In the genomic region with DNA sequence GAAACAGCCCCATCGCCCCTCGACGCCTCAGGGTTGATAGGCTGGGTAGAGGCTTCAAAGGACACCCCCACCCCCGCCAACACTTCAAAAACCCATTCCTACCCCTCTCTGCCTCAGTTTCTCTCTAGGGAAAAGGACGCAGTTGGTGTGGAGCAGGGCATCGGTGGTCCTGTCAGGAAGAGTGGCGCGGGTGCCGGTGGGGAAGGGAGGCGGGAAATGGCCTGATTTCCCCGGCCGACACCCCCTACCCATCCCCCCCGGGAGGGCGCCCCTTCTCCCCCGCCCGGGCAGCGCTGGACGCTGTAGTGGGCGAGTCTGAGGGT, we compare ENCODE assay signal across 8 cellular contexts. TPM values are rescaled to one million over a fixed set of nuclear protein-coding genes. Genes with fewer than 3 reads are reported as not detected.
DNase-seq lines count a peak whose midpoint lies in the region; ATAC-seq, FAIRE-seq and TF ChIP-seq lines count a peak whose summit lies in the region.

No MANE protein-coding gene starts in this region.

- H3K4me3 ChIP-seq in BJ (ENCODE audit: low read depth, low read length): peak overlapping the region; percentile 87
- H3K4me3 ChIP-seq in HFF-Myc (replicated peaks; ENCODE audit: low read depth, low read length): peak overlapping the region; percentile 75
- H3K4me3 ChIP-seq in tibial nerve: peak overlapping the region; percentile 51 to 83 (median 66)

- peaks cover 16% of the 10 kb centered on the region for H3K4me1 Mint-ChIP-seq in activated T-helper 2 cell treated with anti-CD3 and anti-CD28 coated beads, Interferon-gamma antibody, Interleukin-2, Interleukin-4, amounts not matched to agents 10 μg/mL and 5 μg/mL and 100 μg/mL, durations not matched to agents 14 hours and 24 hours and 36 hours (ENCODE audit: low read depth)

- DNase-seq in BJ (ENCODE audit: low read depth): no peak
- DNase-seq in HFF-Myc (ENCODE audit: extremely low read depth, low read depth): no peak
- DNase-seq in activated T-helper 2 cell treated with anti-CD3 and anti-CD28 coated beads, Interferon-gamma antibody, Interleukin-2, Interleukin-4, amounts not matched to agents 10 μg/mL and 5 μg/mL and 100 μg/mL, durations not matched to agents 14 hours and 24 hours and 36 hours (ENCODE audit: low spot score): no peak
- DNase-seq in tibial nerve (ENCODE audit: low spot score in 2 of 2): no peak
- DNase-seq in GM12891 (ENCODE audit: insufficient read length, low spot score): no peak
- no peak for DNase-seq in stimulated activated CD4-positive, alpha-beta T cell treated with anti-CD3 and anti-CD28 coated beads, Interleukin-2, amount 100 ng/mL, for 48 hours

- FAIRE-seq in GM12891 (lab: Jason Lieb, UNC): no peak

- peak overlapping the region; percentile 92 for H3K4me3 Mint-ChIP-seq in activated T-helper 2 cell treated with anti-CD3 and anti-CD28 coated beads, Interferon-gamma antibody, Interleukin-2, Interleukin-4, amounts not matched to agents 10 μg/mL and 5 μg/mL and 100 μg/mL, durations not matched to agents 14 hours and 24 hours and 36 hours (ENCODE audit: low read depth)

- H3K27me3 ChIP-seq in BJ (ENCODE audit: control insufficient read depth, insufficient read depth, low read length) (no peaks in the 10 kb centered on the region), layer of hippocampus (ENCODE audit: control insufficient read depth, insufficient read depth, low read length) (no peaks in the 10 kb centered on the region), tibial nerve (no peaks in the 10 kb centered on the region)

- peaks cover 7% of the 10 kb centered on the region for H3K36me3 ChIP-seq in BJ (ENCODE audit: control insufficient read depth, insufficient read depth, low read length)
- H3K36me3 ChIP-seq in tibial nerve: peaks cover 0 to 21% (median 0%) of the 10 kb centered on the region in 3 donors

- CTCF ChIA-PET in BJ (lab: Yijun Ruan, JAX): interaction anchor here (0.6 to 2.8 kb wide), 5 partner anchors 9 to 182 kb away, joined by 3 to 24 read pairs (median 4); no protein-coding TSS in a partner anchor

- H3K27ac Mint-ChIP-seq in activated T-helper 2 cell treated with anti-CD3 and anti-CD28 coated beads, Interferon-gamma antibody, Interleukin-2, Interleukin-4, amounts not matched to agents 10 μg/mL and 5 μg/mL and 100 μg/mL, durations not matched to agents 14 hours and 24 hours and 36 hours: no peak overlapping the region

- no peak for ATAC-seq in HG02981 (IDR thresholded peaks at IDR 0.05; ENCODE audit: unreplicated experiment)

- no peaks in the 10 kb centered on the region for H3K9me3 Mint-ChIP-seq in activated T-helper 2 cell treated with anti-CD3 and anti-CD28 coated beads, Interferon-gamma antibody, Interleukin-2, Interleukin-4, amounts not matched to agents 10 μg/mL and 5 μg/mL and 100 μg/mL, durations not matched to agents 14 hours and 24 hours and 36 hours

- 0% methylated on average over 15 to 19 of the region's 19 CpGs for WGBS in tibial nerve, 2 donors

- TF ChIP-seq EP300 in tibial nerve (IDR thresholded peaks at IDR 0.05): no peak

- H3K27ac ChIP-seq in layer of hippocampus (ENCODE audit: low read depth, low read length) (peak overlapping the region; percentile 88), tibial nerve (peak overlapping the region; percentile 81 to 98 (median 86))

- H3K4me1 ChIP-seq in tibial nerve: peaks cover 0 to 13% (median 5%) of the 10 kb centered on the region in 4 donors

- no peaks in the 10 kb centered on the region for H3K9me3 ChIP-seq in tibial nerve

- TF ChIP-seq POLR2A in tibial nerve (IDR thresholded peaks at IDR 0.05) (no peak), GM12891 (IDR thresholded peaks at IDR 0.05; ENCODE audit: low read depth, low read length) (no peak; the same call in 1 of the 2 replicates)

- peaks cover 3% of the 10 kb centered on the region for H3K36me3 Mint-ChIP-seq in activated T-helper 2 cell treated with anti-CD3 and anti-CD28 coated beads, Interferon-gamma antibody, Interleukin-2, Interleukin-4, amounts not matched to agents 10 μg/mL and 5 μg/mL and 100 μg/mL, durations not matched to agents 14 hours and 24 hours and 36 hours (ENCODE audit: low read depth)

- peaks cover 7% of the 10 kb centered on the region for H3K27me3 Mint-ChIP-seq in activated T-helper 2 cell treated with anti-CD3 and anti-CD28 coated beads, Interferon-gamma antibody, Interleukin-2, Interleukin-4, amounts not matched to agents 10 μg/mL and 5 μg/mL and 100 μg/mL, durations not matched to agents 14 hours and 24 hours and 36 hours (ENCODE audit: low read depth)

- intact Hi-C loops in activated T-helper 2 cell treated with anti-CD3 and anti-CD28 coated beads, Interferon-gamma antibody, Interleukin-2, Interleukin-4, amounts not matched to agents 10 μg/mL and 5 μg/mL and 100 μg/mL, durations not matched to agents 14 hours and 24 hours and 36 hours (cut with micrococcal nuclease): loop anchor here (2.0 kb wide), 1 partner anchor 20 kb away; no protein-coding TSS in a partner anchor

- TF ChIP-seq CTCF in BJ (IDR thresholded peaks at IDR 0.05; ENCODE audit: insufficient read depth, low read depth, low read length): no peak
- no peak for TF ChIP-seq CTCF in HFF-Myc (IDR thresholded peaks at IDR 0.05; ENCODE audit: low read depth, low read length, missing control alignments)
- TF ChIP-seq CTCF in tibial nerve (IDR thresholded peaks at IDR 0.05): no peak

- POLR2A ChIA-PET in BJ (lab: Charles Lee): no interaction called here

TF ChIP-seq in GM12891, 5 proteins besides CTCF, POLR2A, EP300 and RAD21:
- TF ChIP-seq SPI1 (IDR thresholded peaks at IDR 0.05; ENCODE audit: low read depth, low read length) (no peak), PAX5 (IDR thresholded peaks at IDR 0.05; ENCODE audit: insufficient read depth, low read length, severe bottlenecking) (no peak), POU2F2 (IDR thresholded peaks at IDR 0.05; ENCODE audit: low read depth, low read length) (no peak), POLR2AphosphoS5 (IDR thresholded peaks at IDR 0.05; ENCODE audit: low read depth, low read length) (no peak), TAF1 (IDR thresholded peaks at IDR 0.05; ENCODE audit: low read depth, low read length) (no peak)

RNA-seq across cellular contexts. Expression of a gene that starts 0.4 kb away (rescaled TPM):
- polyA plus RNA-seq in BJ (2011; rRNA removed): 53.9 and 84.1 TPM in 2 replicates
- polyA minus RNA-seq in BJ (2011; rRNA and poly(A)+ RNA removed): 26.1 and 41.8 TPM in 2 replicates
- total RNA-seq in activated T-helper 2 cell treated with anti-CD3 and anti-CD28 coated beads, Interferon-gamma antibody, Interleukin-2, Interleukin-4, amounts not matched to agents 10 μg/mL and 5 μg/mL and 100 μg/mL, durations not matched to agents 14 hours and 24 hours and 36 hours: 5.9 and 7.1 TPM in 2 replicates
- 10 to 100 TPM; 20.6 to 34.1 (median 26.2) TPM for total RNA-seq in tibial nerve
- polyA plus RNA-seq in GM12891 (2012; ENCODE audit: low read depth, missing spikeins): 13.1 TPM

RNA-seq across cellular contexts. Expression of a gene that starts 21.9 kb away (rescaled TPM):
- 3.6 TPM in 2 replicates for polyA plus RNA-seq in BJ (2011; rRNA removed)
- 2.7 and 4.4 TPM in 2 replicates for polyA minus RNA-seq in BJ (2011; rRNA and poly(A)+ RNA removed)
- 14.4 and 15.0 TPM in 2 replicates for total RNA-seq in activated T-helper 2 cell treated with anti-CD3 and anti-CD28 coated beads, Interferon-gamma antibody, Interleukin-2, Interleukin-4, amounts not matched to agents 10 μg/mL and 5 μg/mL and 100 μg/mL, durations not matched to agents 14 hours and 24 hours and 36 hours
- total RNA-seq in tibial nerve: 1 to 10 TPM; 4.6 to 9.8 (median 8.6) TPM
- 3.0 TPM for polyA plus RNA-seq in GM12891 (2012; ENCODE audit: low read depth, missing spikeins)

RNA-seq across cellular contexts. Expression of a gene that starts 33.3 kb away (rescaled TPM):
- 98.0 and 126 TPM in 2 replicates for polyA plus RNA-seq in BJ (2011; rRNA removed)
- 50.8 and 70.0 TPM in 2 replicates for polyA minus RNA-seq in BJ (2011; rRNA and poly(A)+ RNA removed)
- 31.6 and 32.2 TPM in 2 replicates for total RNA-seq in activated T-helper 2 cell treated with anti-CD3 and anti-CD28 coated beads, Interferon-gamma antibody, Interleukin-2, Interleukin-4, amounts not matched to agents 10 μg/mL and 5 μg/mL and 100 μg/mL, durations not matched to agents 14 hours and 24 hours and 36 hours
- total RNA-seq in tibial nerve: 10 to 100 TPM in 1 of 4 donors, 1 to 10 TPM in 3; 4.5 to 10.5 (median 5.9) TPM
- polyA plus RNA-seq in GM12891 (2012; ENCODE audit: low read depth, missing spikeins): 8.5 TPM

RNA-seq across cellular contexts. Expression of a gene that starts 49.9 kb away (rescaled TPM):
- polyA plus RNA-seq in BJ (2011; rRNA removed): 7.1 and 8.3 TPM in 2 replicates
- 6.9 and 10.0 TPM in 2 replicates for polyA minus RNA-seq in BJ (2011; rRNA and poly(A)+ RNA removed)
- 26.9 and 27.6 TPM in 2 replicates for total RNA-seq in activated T-helper 2 cell treated with anti-CD3 and anti-CD28 coated beads, Interferon-gamma antibody, Interleukin-2, Interleukin-4, amounts not matched to agents 10 μg/mL and 5 μg/mL and 100 μg/mL, durations not matched to agents 14 hours and 24 hours and 36 hours
- total RNA-seq in tibial nerve: 10 to 100 TPM; 12.0 to 24.9 (median 20.6) TPM
- 14.4 TPM for polyA plus RNA-seq in GM12891 (2012; ENCODE audit: low read depth, missing spikeins)

RNA-seq across cellular contexts. Expression of a gene that starts 56.7 kb away (rescaled TPM):
- 4.8 and 5.5 TPM in 2 replicates for polyA plus RNA-seq in BJ (2011; rRNA removed)
- 1.7 and 1.8 TPM in 2 replicates for polyA minus RNA-seq in BJ (2011; rRNA and poly(A)+ RNA removed)
- 7.6 and 9.5 TPM in 2 replicates for total RNA-seq in activated T-helper 2 cell treated with anti-CD3 and anti-CD28 coated beads, Interferon-gamma antibody, Interleukin-2, Interleukin-4, amounts not matched to agents 10 μg/mL and 5 μg/mL and 100 μg/mL, durations not matched to agents 14 hours and 24 hours and 36 hours
- total RNA-seq in tibial nerve: 1 to 10 TPM; 3.5 to 8.7 (median 4.5) TPM
- 6.0 TPM for polyA plus RNA-seq in GM12891 (2012; ENCODE audit: low read depth, missing spikeins)
